9 cellular contexts compared by ENCODE assay signal in the genomic region with DNA sequence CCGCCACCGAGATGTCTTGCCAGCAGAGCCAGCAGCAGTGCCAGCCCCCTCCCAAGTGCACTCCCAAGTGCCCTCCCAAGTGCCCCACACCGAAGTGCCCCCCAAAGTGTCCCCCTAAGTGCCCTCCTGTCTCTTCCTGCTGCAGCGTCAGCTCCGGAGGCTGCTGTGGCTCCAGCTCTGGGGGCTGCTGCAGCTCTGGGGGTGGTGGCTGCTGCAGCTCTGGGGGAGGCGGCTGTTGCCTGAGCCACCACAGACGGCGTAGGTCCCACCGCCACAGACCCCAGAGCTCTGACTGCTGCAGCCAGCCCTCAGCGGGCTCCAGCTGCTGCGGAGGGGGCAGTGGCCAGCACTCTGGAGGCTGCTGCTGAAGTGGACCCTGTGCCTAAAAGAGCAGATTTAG. TPM values are rescaled to one million over a fixed set of nuclear protein-coding genes. Genes with fewer than 3 reads are reported as not detected.
"Had no signal": no experiment of that assay in that cellular context is flagged by ENCODE, and none has a peak within 500 bp of the region (broad histone marks: within the 10 kb centered on the region; RNA-seq: fewer than 3 reads in every experiment).

No MANE protein-coding gene starts in this region.

- H3K36me3 ChIP-seq: HAP-1 had no signal

- DNase-seq: GM23248, GOT3, H9, HCEC 1CT, HFFc6 had no signal

- H3K4me3 ChIP-seq: GM23248, GM23338, HAP-1 had no signal

- H3K4me1 Mint-ChIP-seq: GM23338, H9 had no signal

- H3K9me3 ChIP-seq: HAP-1 had no signal

- H3K27ac ChIP-seq: GM23248 had no signal

- H3K4me1 ChIP-seq: HAP-1 had no signal

- H3K4me3 Mint-ChIP-seq: GM23338, H9, HFFc6 had no signal

- H3K9ac ChIP-seq: GM23248 had no signal

- H2AFZ ChIP-seq: GM23248, GM23338 had no signal

- H3K4me2 ChIP-seq: GM23338 had no signal

- ATAC-seq: GM23338, HCT116 had no signal

- H3K27ac Mint-ChIP-seq: GM23338, H9, HFFc6 had no signal

RNA-seq across cellular contexts. Expression of a gene that starts 1.4 kb away (rescaled TPM):
- total RNA-seq: GM23248, GM23338, H1, H9, HFFc6 had no signal
- polyA plus RNA-seq: GM23338, H1 had no signal

RNA-seq across cellular contexts. Expression of a gene that starts 9.7 kb away (rescaled TPM):
- total RNA-seq: GM23248, GM23338, H1, H9, HFFc6 had no signal
- polyA plus RNA-seq: GM23248, GM23338, H1 had no signal

RNA-seq across cellular contexts. Expression of a gene that starts 18.5 kb away (rescaled TPM):
- total RNA-seq: GM23338, H1, H9, HFFc6 had no signal
- polyA plus RNA-seq: GM23338, H1 had no signal

RNA-seq across cellular contexts. Expression of a gene that starts 20.2 kb away (rescaled TPM):
- total RNA-seq: GM23248, GM23338, H1, H9, HFFc6 had no signal
- polyA plus RNA-seq: GM23248, GM23338, H1 had no signal

RNA-seq across cellular contexts. Expression of a gene that starts 30.1 kb away (rescaled TPM):
- total RNA-seq: GM23248, GM23338, H1, H9, HFFc6 had no signal
- polyA plus RNA-seq: GM23248, GM23338, H1 had no signal
